ENCODE assay signal across 14 cellular contexts in genomic region chr12:115338566-115339294, GRCh38.
DNase-seq lines count a peak whose midpoint lies in the region; ATAC-seq, FAIRE-seq and TF ChIP-seq lines count a peak whose summit lies in the region.
"Had no signal": no experiment of that assay in that cellular context is flagged by ENCODE, and none has a peak within 500 bp of the region (broad histone marks: within the 10 kb centered on the region; RNA-seq: fewer than 3 reads in every experiment).

No MANE protein-coding gene starts in this region.

- H3K27ac ChIP-seq in GM12878 (ENCODE audit: control insufficient read depth, insufficient read depth) = peak overlapping the region; percentile 37; the same call in 1 of the 2 replicates
- peak overlapping the region; percentile 38 to 76 (median 66) for H3K27ac ChIP-seq in sigmoid colon
- no peak overlapping the region for H3K27ac ChIP-seq in GM23248
- H3K27ac ChIP-seq: prostate gland had no signal

- peak; percentile 76 for FAIRE-seq in GM12878 (lab: Jason Lieb, UNC)
- FAIRE-seq: RCC 7860 had no signal

- 12% methylated on average over 9 of the region's 9 CpGs for WGBS in GM12878 (ENCODE audit: insufficient coverage, insufficient replicate concordance, low lambda C conversion rate, missing lambda C conversion rate)
- WGBS in sigmoid colon, 2 donors = 77 to 83% methylated on average over 9 of the region's 9 CpGs
- WGBS in GM23248 (ENCODE audit: low coverage in 1 of 2, low lambda C conversion rate in 2 of 2, missing lambda C conversion rate in 2 of 2), 2 experiments = 83 to 86% methylated on average over 9 of the region's 9 CpGs

- peak overlapping the region; percentile 62 for H3K4me2 ChIP-seq in GM12878 (ENCODE audit: control insufficient read depth, insufficient read depth)
- H3K4me2 ChIP-seq in GM23248 (ENCODE audit: unreplicated experiment) = no peak overlapping the region

- TF ChIP-seq CTCF in GM12878 (IDR thresholded peaks at IDR 0.05 in 2 of 3, conservative IDR thresholded peaks at IDR 0.05 in 1 of 3; ENCODE audit: control insufficient read depth in 2 of 3, extremely low read depth in 1 of 3, insufficient read depth in 1 of 3, low read depth in 3 of 3, low read length in 3 of 3) = no peak
- no peak for TF ChIP-seq CTCF in sigmoid colon (IDR thresholded peaks at IDR 0.05)

- H3K4me3 ChIP-seq in GM12878 = no peak overlapping the region
- no peak overlapping the region for H3K4me3 ChIP-seq in sigmoid colon
- no peak overlapping the region for H3K4me3 ChIP-seq in GM23248
- H3K4me3 ChIP-seq: prostate gland had no signal

- TF ChIP-seq RAD21 in GM12878 (IDR thresholded peaks at IDR 0.05; ENCODE audit: insufficient read depth, low read depth, low read length) = no peak

- no peaks in the 10 kb centered on the region for H3K9me2 ChIP-seq in GM23248 (ENCODE audit: insufficient read depth)

- H3F3A ChIP-seq in GM23248 (ENCODE audit: insufficient read depth) = peaks cover 30% of the 10 kb centered on the region

- H3K36me3 ChIP-seq in GM12878 (ENCODE audit: control insufficient read depth in 2 of 2, insufficient read depth in 2 of 2, low read length in 1 of 2) (no peaks in the 10 kb centered on the region), sigmoid colon (no peaks in the 10 kb centered on the region), GM23248 (ENCODE audit: low read depth) (no peaks in the 10 kb centered on the region)
- H3K36me3 ChIP-seq: prostate gland had no signal

- H3K79me2 ChIP-seq in GM12878 (ENCODE audit: control insufficient read depth, insufficient read depth, low read length) = no peaks in the 10 kb centered on the region
- H3K79me2 ChIP-seq in GM23248 (ENCODE audit: insufficient read depth) = no peaks in the 10 kb centered on the region

- H3K9me3 ChIP-seq in GM12878 (replicated peaks; ENCODE audit: control insufficient read depth, insufficient read depth, low read length) = peaks cover 10% of the 10 kb centered on the region
- H3K9me3 ChIP-seq in sigmoid colon = peaks cover 0 to 2% (median 0%) of the 10 kb centered on the region in 4 donors
- no peaks in the 10 kb centered on the region for H3K9me3 ChIP-seq in GM23248 (ENCODE audit: low read depth)
- H3K9me3 ChIP-seq: prostate gland had no signal

- H4K20me1 ChIP-seq in GM12878 (ENCODE audit: control insufficient read depth, insufficient read depth) = no peaks in the 10 kb centered on the region
- H4K20me1 ChIP-seq in GM23248 (ENCODE audit: insufficient read depth) = no peaks in the 10 kb centered on the region

- H3K9ac ChIP-seq in GM12878 (ENCODE audit: control insufficient read depth, insufficient read depth, low read length) (no peak overlapping the region), GM23248 (no peak overlapping the region)

- TF ChIP-seq EP300 in GM12878 (IDR thresholded peaks at IDR 0.05; ENCODE audit: borderline replicate concordance in 1 of 2, control insufficient read depth in 1 of 2, low read depth in 2 of 2, low read length in 2 of 2) (peak in 1 of 2 experiments; percentile 35; a peak in 1 of 4 replicates), sigmoid colon (IDR thresholded peaks at IDR 0.05) (no peak)

- H2AFZ ChIP-seq in GM12878 (ENCODE audit: control insufficient read depth, low read depth, low read length) (peak overlapping the region; percentile 19; the same call in 1 of the 2 replicates), GM23248 (no peak overlapping the region)

- in situ Hi-C loops in GM12878 (cut with MboI) (no loop called here), GM23248 (cut with MboI) (no loop called here)

- BruUV-seq in GM12878 (replicated peaks; lab: Mats Ljungman, UMichigan) = no TSS peak

- H3K27me3 ChIP-seq in GM12878 (replicated peaks in 1 of 2; ENCODE audit: control insufficient read depth in 2 of 2, insufficient read depth in 2 of 2, low read length in 1 of 2) (no peaks in the 10 kb centered on the region), sigmoid colon (no peaks in the 10 kb centered on the region), GM23248 (replicated peaks; ENCODE audit: insufficient read depth) (no peaks in the 10 kb centered on the region)

- peaks cover 8% of the 10 kb centered on the region for H3K4me1 ChIP-seq in GM12878 (ENCODE audit: control insufficient read depth, insufficient read depth, low read length)
- H3K4me1 ChIP-seq in sigmoid colon = peaks cover 0 to 19% (median 16%) of the 10 kb centered on the region in 4 donors
- peaks cover 22% of the 10 kb centered on the region for H3K4me1 ChIP-seq in GM23248 (ENCODE audit: insufficient read depth)
- H3K4me1 ChIP-seq: prostate gland had no signal

- SMC1A ChIA-PET in GM12878 (lab: Charles Lee; ENCODE audit: uncharacterized antibody, unreplicated experiment) = interaction anchor here (1.2 to 1.5 kb wide), 3 partner anchors 15 to 40 kb away, joined by 3 read pairs; no protein-coding TSS in a partner anchor

- RAD21 ChIA-PET in GM12878 (lab: Charles Lee; ENCODE audit: unreplicated experiment) = no interaction called here

- TF ChIP-seq POLR2A in GM12878 (IDR thresholded peaks at IDR 0.05; ENCODE audit: low read depth, low read length) (no peak), sigmoid colon (IDR thresholded peaks at IDR 0.05) (no peak)

- ATAC-seq in GM19023 (IDR thresholded peaks at IDR 0.05; ENCODE audit: unreplicated experiment) = peak; percentile 65
- ATAC-seq in HG02938 (IDR thresholded peaks at IDR 0.05; ENCODE audit: unreplicated experiment) = peak; percentile 63
- peak; percentile 63 for ATAC-seq in GM12878
- no peak for ATAC-seq in HG03460 (IDR thresholded peaks at IDR 0.05; ENCODE audit: unreplicated experiment)

- DNase-seq in GM12878 (ENCODE audit: low read depth, low spot score) (peak; percentile 67), sigmoid colon (no peak), GM23248 (no peak), NCI-H1694 treated with DMSO at 0.1 percent for 48 hours (lab: John Stamatoyannopoulos, UW) (no peak)
- no peak for DNase-seq in stimulated activated CD4-positive, alpha-beta T cell treated with anti-CD3 and anti-CD28 coated beads, Interleukin-4, amount 100 ng/mL, for 4 hours
- DNase-seq: activated CD8-positive, alpha-beta memory T cell treated with anti-CD3 and anti-CD28 coated beads for 24 hours; activated naive CD4-positive, alpha-beta T cell treated with anti-CD3 and anti-CD28 coated beads, Interleukin-2, amount 10 ng/mL, durations not matched to agents 7 days and 5 days; H7; NCI-H446 had no signal

- POLR2A ChIA-PET in GM12878 (lab: Charles Lee) = no interaction called here

- intact Hi-C loops in GM12878 (cut with micrococcal nuclease; ENCODE audit: unreplicated experiment) = no loop called here
- intact Hi-C loops in sigmoid colon (cut with DNase I) = no loop called here

- CTCF ChIA-PET in GM12878 (lab: Yijun Ruan, JAX) = no interaction called here

TF ChIP-seq in GM12878, 131 proteins besides CTCF, POLR2A, EP300 and RAD21:
- TF ChIP-seq RFX5 (IDR thresholded peaks at IDR 0.05; ENCODE audit: low read depth, low read length) = no peak
- TF ChIP-seq ESRRA (IDR thresholded peaks at IDR 0.05; ENCODE audit: low read length) = no peak
- no peak for TF ChIP-seq ZSCAN29 (IDR thresholded peaks at IDR 0.05)
- TF ChIP-seq BACH1 (IDR thresholded peaks at IDR 0.05; ENCODE audit: borderline replicate concordance) = no peak
- no peak for TF ChIP-seq PAX5 (IDR thresholded peaks at IDR 0.05; ENCODE audit: borderline replicate concordance, low read depth, low read length)
- no peak for TF ChIP-seq CREM (IDR thresholded peaks at IDR 0.05; ENCODE audit: low read depth)
- TF ChIP-seq CHD1 (IDR thresholded peaks at IDR 0.05; ENCODE audit: low read depth, low read length) = no peak
- no peak for TF ChIP-seq MLLT1 (IDR thresholded peaks at IDR 0.05)
- no peak for TF ChIP-seq CBX3 (IDR thresholded peaks at IDR 0.05; ENCODE audit: borderline replicate concordance, low read depth)
- peak; percentile 62 for TF ChIP-seq RUNX3 (IDR thresholded peaks at IDR 0.05; ENCODE audit: low read length)
- TF ChIP-seq POU2F2 (IDR thresholded peaks at IDR 0.05; ENCODE audit: borderline replicate concordance, low read depth, low read length) = peak; percentile 82; the same call in 2 of the 3 replicates
- TF ChIP-seq, protein P1, sequence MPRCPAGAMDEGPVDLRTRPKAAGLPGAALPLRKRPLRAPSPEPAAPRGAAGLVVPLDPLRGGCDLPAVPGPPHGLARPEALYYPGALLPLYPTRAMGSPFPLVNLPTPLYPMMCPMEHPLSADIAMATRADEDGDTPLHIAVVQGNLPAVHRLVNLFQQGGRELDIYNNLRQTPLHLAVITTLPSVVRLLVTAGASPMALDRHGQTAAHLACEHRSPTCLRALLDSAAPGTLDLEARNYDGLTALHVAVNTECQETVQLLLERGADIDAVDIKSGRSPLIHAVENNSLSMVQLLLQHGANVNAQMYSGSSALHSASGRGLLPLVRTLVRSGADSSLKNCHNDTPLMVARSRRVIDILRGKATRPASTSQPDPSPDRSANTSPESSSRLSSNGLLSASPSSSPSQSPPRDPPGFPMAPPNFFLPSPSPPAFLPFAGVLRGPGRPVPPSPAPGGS (IDR thresholded peaks at IDR 0.05; ENCODE audit: borderline replicate concordance, insufficient read depth, low read depth, low read length, poor library complexity, severe bottlenecking) = no peak
- TF ChIP-seq BCL11A (IDR thresholded peaks at IDR 0.05; ENCODE audit: low read depth, low read length) = 0 out of 2 replicates have a peak, but pooled peaks have one; percentile 23
- TF ChIP-seq DPF2 (IDR thresholded peaks at IDR 0.05) = no peak
